24 cellular contexts compared by ENCODE assay signal in the genomic region with DNA sequence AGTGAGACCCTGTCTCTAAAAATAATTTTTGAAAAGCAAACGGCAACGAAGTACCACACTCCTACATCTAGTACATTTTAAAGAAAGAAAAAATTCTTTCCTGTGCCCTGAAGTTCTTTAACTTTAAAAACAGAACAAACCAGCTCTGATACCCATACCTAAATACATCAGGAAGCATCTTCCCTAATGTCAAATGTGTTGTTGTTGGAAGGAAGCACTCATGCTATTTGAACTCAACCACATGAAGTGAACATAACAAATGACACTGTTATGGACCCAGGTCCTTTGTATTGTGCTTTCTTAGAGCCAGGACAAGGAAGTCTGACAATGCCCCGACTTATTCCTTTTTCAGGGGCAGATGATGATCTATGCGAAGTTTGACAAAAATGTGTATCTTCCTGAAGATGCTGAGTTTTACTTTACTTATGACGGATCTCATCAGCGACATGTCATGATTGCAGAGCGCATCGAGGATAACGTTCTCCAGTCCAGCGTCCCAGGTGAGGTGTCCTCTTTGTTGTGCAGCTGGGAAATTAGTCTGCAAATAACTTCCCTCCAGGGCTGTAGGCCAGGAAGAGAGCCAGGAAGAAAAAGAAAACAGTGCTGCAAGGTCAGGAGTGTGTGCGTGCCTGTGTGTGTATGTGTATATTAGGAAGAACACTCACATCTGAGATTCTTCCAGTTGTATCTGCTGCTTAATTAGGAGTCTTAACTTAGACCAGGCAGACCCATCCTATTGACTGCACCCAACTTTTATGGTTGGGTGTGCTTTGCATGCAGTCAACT.
A peak's percentile ranks its signal among the peaks of the same experiment; 100 is the strongest.
DNase-seq lines count a peak whose midpoint lies in the region; ATAC-seq, FAIRE-seq and TF ChIP-seq lines count a peak whose summit lies in the region.
"Had no signal": no experiment of that assay in that cellular context is flagged by ENCODE, and none has a peak within 500 bp of the region (broad histone marks: within the 10 kb centered on the region; RNA-seq: fewer than 3 reads in every experiment).

No MANE protein-coding gene starts in this region.

- TF ChIP-seq CTCF in GM12878 (IDR thresholded peaks at IDR 0.05 in 2 of 3, conservative IDR thresholded peaks at IDR 0.05 in 1 of 3; ENCODE audit: control insufficient read depth in 2 of 3, extremely low read depth in 1 of 3, insufficient read depth in 1 of 3, low read depth in 3 of 3, low read length in 3 of 3) (no peak), fibroblast of villous mesenchyme (IDR thresholded peaks at IDR 0.05; ENCODE audit: insufficient read depth, low read depth, low read length) (no peak), pancreas (IDR thresholded peaks at IDR 0.05) (no peak), uterus (IDR thresholded peaks at IDR 0.05) (no peak), mesothelial cell of epicardium (IDR thresholded peaks at IDR 0.05; ENCODE audit: unreplicated experiment) (no peak)

- no peak overlapping the region for H3K4me2 ChIP-seq in GM12878 (ENCODE audit: control insufficient read depth, insufficient read depth)
- H3K4me2 ChIP-seq: neural progenitor cell, SK-N-SH had no signal

- H3K9ac ChIP-seq in GM12878 (ENCODE audit: control insufficient read depth, insufficient read depth, low read length), result no peak overlapping the region
- H3K9ac ChIP-seq: neural progenitor cell, SK-N-SH had no signal

- H3K4me1 ChIP-seq in GM12878 (ENCODE audit: control insufficient read depth, insufficient read depth, low read length) (peaks cover 3% of the 10 kb centered on the region; the same call in 1 of the 2 replicates), pancreas (peaks cover 5 to 29% (median 11%) of the 10 kb centered on the region in 3 donors), uterus (no peaks in the 10 kb centered on the region)
- H3K4me1 ChIP-seq: prostate gland had no signal

- H3K4me3 Mint-ChIP-seq in mesothelial cell of epicardium, result no peak overlapping the region
- H3K4me3 Mint-ChIP-seq: activated CD4-positive, alpha-beta memory T cell treated with anti-CD3 and anti-CD28 coated beads, Interleukin-2, amount 10 ng/mL, durations not matched to agents 7 days and 5 days; activated naive CD4-positive, alpha-beta T cell treated with anti-CD3 and anti-CD28 coated beads, Interleukin-2, amount 50 U/mL, for 24 hours; activated T-helper 17 cell treated with anti-CD3 and anti-CD28 coated beads, Interleukin-2, amount 50 U/mL, for 72 hours; CD14-positive monocyte; dendritic cell treated with granulocyte-macrophage colony-stimulating factor and Interleukin-4, amounts not matched to agents 40 ng/mL and 50 ng/mL, for 4 days; neural progenitor cell; stimulated activated naive CD8-positive, alpha-beta T cell treated with anti-CD3 and anti-CD28 coated beads, Interleukin-15, amount 100 ng/mL, for 72 hours; T-helper 1 cell treated with Interleukin-12 subunit alpha and Interleukin-12 subunit beta and Interleukin-4 antibody, amounts not matched to agents 30 μg/mL and 1 μg/mL, for 36 hours had no signal

- CTCF ChIA-PET in GM12878 (lab: Yijun Ruan, JAX), result interaction anchor here (0.9 to 2.9 kb wide), 5 partner anchors 19 to 160 kb away, joined by 3 to 15 read pairs (median 6); no protein-coding TSS in a partner anchor

- no peak overlapping the region for H3K4me3 ChIP-seq in GM12878
- no peak overlapping the region for H3K4me3 ChIP-seq in fibroblast of villous mesenchyme (ENCODE audit: low read depth, low read length)
- H3K4me3 ChIP-seq in pancreas, result no peak overlapping the region
- no peak overlapping the region for H3K4me3 ChIP-seq in uterus
- H3K4me3 ChIP-seq: neural progenitor cell, prostate gland, upper lobe of left lung had no signal

- in situ Hi-C loops in GM12878 (cut with MboI), result no loop called here

- 71% methylated on average over 11 of the region's 11 CpGs for WGBS in GM12878 (ENCODE audit: insufficient coverage, insufficient replicate concordance, low lambda C conversion rate, missing lambda C conversion rate)
- 53% methylated on average over 11 of the region's 11 CpGs for WGBS in pancreas, 2 donors

- intact Hi-C loops in GM12878 (cut with micrococcal nuclease; ENCODE audit: unreplicated experiment), result no loop called here
- intact Hi-C loops in pancreas (cut with DNase I), result no loop called here
- intact Hi-C loops in uterus (cut with DNase I; ENCODE audit: low total_unique reads), result no loop called here

- H3K36me3 Mint-ChIP-seq in mesothelial cell of epicardium, result no peaks in the 10 kb centered on the region
- H3K36me3 Mint-ChIP-seq: activated naive CD4-positive, alpha-beta T cell treated with anti-CD3 and anti-CD28 coated beads, Interleukin-2, amount 50 U/mL, for 24 hours; CD14-positive monocyte; neural progenitor cell had no signal

- SMC1A ChIA-PET in GM12878 (lab: Charles Lee; ENCODE audit: uncharacterized antibody, unreplicated experiment), result interaction anchor here (0.6 to 2.6 kb wide), 9 partner anchors 10 to 158 kb away, joined by 3 to 15 read pairs (median 4); no protein-coding TSS in a partner anchor

- H3K27me3 Mint-ChIP-seq in mesothelial cell of epicardium (ENCODE audit: low read depth), result peaks cover 58% of the 10 kb centered on the region

- H2AFZ ChIP-seq in GM12878 (ENCODE audit: control insufficient read depth, low read depth, low read length), result no peak overlapping the region

- H3K27me3 ChIP-seq in GM12878 (replicated peaks in 1 of 2; ENCODE audit: control insufficient read depth in 2 of 2, insufficient read depth in 2 of 2, low read length in 1 of 2), result peaks cover 0 to 4% of the 10 kb centered on the region in 2 experiments; a peak in 2 of 4 replicates
- H3K27me3 ChIP-seq in pancreas, result no peaks in the 10 kb centered on the region
- no peaks in the 10 kb centered on the region for H3K27me3 ChIP-seq in uterus
- H3K27me3 ChIP-seq: neural progenitor cell, upper lobe of left lung had no signal

- FAIRE-seq in GM12878 (lab: Jason Lieb, UNC), result no peak
- FAIRE-seq in pancreas (lab: Jason Lieb, UNC), result no peak
- FAIRE-seq: GM12891 had no signal

- no peak for TF ChIP-seq RAD21 in GM12878 (IDR thresholded peaks at IDR 0.05; ENCODE audit: insufficient read depth, low read depth, low read length)

- RAD21 ChIA-PET in GM12878 (lab: Charles Lee; ENCODE audit: unreplicated experiment), result interaction anchor here (1.4 to 3.5 kb wide), 5 partner anchors 33 to 56 kb away, joined by 3 to 31 read pairs (median 7); no protein-coding TSS in a partner anchor

- H3K27ac Mint-ChIP-seq in mesothelial cell of epicardium, result no peak overlapping the region
- H3K27ac Mint-ChIP-seq: activated CD4-positive, alpha-beta memory T cell treated with anti-CD3 and anti-CD28 coated beads, Interleukin-2, amount 10 ng/mL, durations not matched to agents 7 days and 5 days; activated naive CD4-positive, alpha-beta T cell treated with anti-CD3 and anti-CD28 coated beads, Interleukin-2, amount 50 U/mL, for 24 hours; activated T-helper 17 cell treated with anti-CD3 and anti-CD28 coated beads, Interleukin-2, amount 50 U/mL, for 72 hours; dendritic cell treated with granulocyte-macrophage colony-stimulating factor and Interleukin-4, amounts not matched to agents 40 ng/mL and 50 ng/mL, for 4 days; neural progenitor cell; T-helper 1 cell treated with Interleukin-12 subunit alpha and Interleukin-12 subunit beta and Interleukin-4 antibody, amounts not matched to agents 30 μg/mL and 1 μg/mL, for 36 hours had no signal

- TF ChIP-seq POLR2A in GM12878 (IDR thresholded peaks at IDR 0.05; ENCODE audit: low read depth, low read length) (no peak), uterus (IDR thresholded peaks at IDR 0.05) (no peak)

- peaks cover 9% of the 10 kb centered on the region for H3K9me3 Mint-ChIP-seq in mesothelial cell of epicardium
- H3K9me3 Mint-ChIP-seq: activated CD4-positive, alpha-beta memory T cell treated with anti-CD3 and anti-CD28 coated beads, Interleukin-2, amount 10 ng/mL, durations not matched to agents 7 days and 5 days; activated naive CD4-positive, alpha-beta T cell treated with anti-CD3 and anti-CD28 coated beads, Interleukin-2, amount 50 U/mL, for 24 hours; activated T-helper 17 cell treated with anti-CD3 and anti-CD28 coated beads, Interleukin-2, amount 50 U/mL, for 72 hours; dendritic cell treated with granulocyte-macrophage colony-stimulating factor and Interleukin-4, amounts not matched to agents 40 ng/mL and 50 ng/mL, for 4 days; stimulated activated naive CD8-positive, alpha-beta T cell treated with anti-CD3 and anti-CD28 coated beads, Interleukin-15, amount 100 ng/mL, for 72 hours; T-helper 1 cell treated with Interleukin-12 subunit alpha and Interleukin-12 subunit beta and Interleukin-4 antibody, amounts not matched to agents 30 μg/mL and 1 μg/mL, for 36 hours had no signal

- no peak for TF ChIP-seq EP300 in GM12878 (IDR thresholded peaks at IDR 0.05; ENCODE audit: borderline replicate concordance in 1 of 2, control insufficient read depth in 1 of 2, low read depth in 2 of 2, low read length in 2 of 2)

- DNase-seq in GM12878 (ENCODE audit: low read depth, low spot score) (no peak), fibroblast of villous mesenchyme (ENCODE audit: low read depth) (peak; percentile 54), pancreas (peak in 1 of 6 donors; percentile 24), uterus (no peak), NCI-H2107 (lab: John Stamatoyannopoulos, UW) (no peak), mesothelial cell of epicardium (ENCODE audit: low spot score in 2 of 2, unreplicated experiment in 2 of 2) (no peak)
- DNase-seq in activated T-cell treated with anti-CD3 and anti-CD28 coated beads, Interleukin-2, amount 50 U/mL, for 1 hour, result no peak
- DNase-seq: activated CD4-positive, alpha-beta memory T cell treated with anti-CD3 and anti-CD28 coated beads, Interleukin-2, amount 10 ng/mL, durations not matched to agents 7 days and 5 days; activated CD4-positive, alpha-beta T cell treated with anti-CD3 and anti-CD28 coated beads for 1 hour; activated CD8-positive, alpha-beta memory T cell treated with anti-CD3 and anti-CD28 coated beads, Interleukin-2, amount 50 U/mL, for 48 hours; anterior cingulate cortex; islet precursor cell; SK-N-SH; stimulated activated CD8-positive, alpha-beta memory T cell treated with anti-CD3 and anti-CD28 coated beads, Interleukin-4, amount 100 ng/mL, for 48 hours; stimulated activated naive CD8-positive, alpha-beta T cell treated with anti-CD3 and anti-CD28 coated beads, Interleukin-15, amount 100 ng/mL, for 72 hours; upper lobe of left lung had no signal

- H4K20me1 ChIP-seq in GM12878 (ENCODE audit: control insufficient read depth, insufficient read depth), result no peaks in the 10 kb centered on the region

- no TSS peak for BruUV-seq in GM12878 (replicated peaks; lab: Mats Ljungman, UMichigan)

- peaks cover 23% of the 10 kb centered on the region for H3K4me1 Mint-ChIP-seq in mesothelial cell of epicardium
- H3K4me1 Mint-ChIP-seq: activated naive CD4-positive, alpha-beta T cell treated with anti-CD3 and anti-CD28 coated beads, Interleukin-2, amount 50 U/mL, for 24 hours; activated T-helper 17 cell treated with anti-CD3 and anti-CD28 coated beads, Interleukin-2, amount 50 U/mL, for 72 hours; CD14-positive monocyte; neural progenitor cell; stimulated activated naive CD8-positive, alpha-beta T cell treated with anti-CD3 and anti-CD28 coated beads, Interleukin-15, amount 100 ng/mL, for 72 hours had no signal

- no peaks in the 10 kb centered on the region for H3K9me3 ChIP-seq in GM12878 (replicated peaks; ENCODE audit: control insufficient read depth, insufficient read depth, low read length)
- H3K9me3 ChIP-seq in pancreas, result no peaks in the 10 kb centered on the region
- peaks cover 0 to 6% of the 10 kb centered on the region in 2 donors for H3K9me3 ChIP-seq in uterus
- H3K9me3 ChIP-seq: prostate gland, SK-N-SH, upper lobe of left lung had no signal

- POLR2A ChIA-PET in GM12878 (lab: Charles Lee), result interaction anchor here (0.7 to 1.9 kb wide), 2 partner anchors 34 to 99 kb away, joined by 3 to 4 read pairs; no protein-coding TSS in a partner anchor

- H3K27ac ChIP-seq in GM12878 (ENCODE audit: control insufficient read depth, insufficient read depth), result no peak overlapping the region
- H3K27ac ChIP-seq in pancreas, result peak overlapping the region in 1 of 4 donors; percentile 6
- H3K27ac ChIP-seq in uterus, result peak overlapping the region; percentile 59 to 74
- H3K27ac ChIP-seq: neural progenitor cell, prostate gland had no signal

- ATAC-seq in GM12878 (no peak), pancreas (peak; percentile 35 to 76 (median 64))
- ATAC-seq: activated T-helper 17 cell treated with anti-CD3 and anti-CD28 coated beads, Interleukin-2, amount 50 U/mL, for 72 hours; stimulated activated naive CD8-positive, alpha-beta T cell treated with anti-CD3 and anti-CD28 coated beads, Interleukin-15, amount 100 ng/mL, for 72 hours had no signal

- H3K36me3 ChIP-seq in GM12878 (ENCODE audit: control insufficient read depth in 2 of 2, insufficient read depth in 2 of 2, low read length in 1 of 2) (no peaks in the 10 kb centered on the region), pancreas (no peaks in the 10 kb centered on the region), uterus (no peaks in the 10 kb centered on the region)
- H3K36me3 ChIP-seq: neural progenitor cell, prostate gland, upper lobe of left lung had no signal

- H3K79me2 ChIP-seq in GM12878 (ENCODE audit: control insufficient read depth, insufficient read depth, low read length), result no peaks in the 10 kb centered on the region
